1 cellular context compared by ENCODE assay signal in genomic region chr20:61956396-61957342, GRCh38.
TF ChIP-seq lines count a peak whose summit lies in the region.

No MANE protein-coding gene starts in this region.

TF ChIP-seq in HEK293, 187 proteins besides CTCF, POLR2A, EP300 and RAD21 (continued from another document):
- TF ChIP-seq ATF2 (tag by site-specific recombination; IDR thresholded peaks at IDR 0.05; ENCODE audit: low read depth) (peak; percentile 84), SCRT1 (tag by site-specific recombination; IDR thresholded peaks at IDR 0.05; ENCODE audit: borderline replicate concordance) (0 out of 2 replicates have a peak, but pooled peaks have one; percentile 44), ZSCAN16 (tag by site-specific recombination; IDR thresholded peaks at IDR 0.05) (no peak), ZNF37A (tag by site-specific recombination; IDR thresholded peaks at IDR 0.05) (no peak), ZFP69B (tag by site-specific recombination; IDR thresholded peaks at IDR 0.05) (0 out of 2 replicates have a peak, but pooled peaks have one; percentile 36), ZNF423 (tag by site-specific recombination; IDR thresholded peaks at IDR 0.05) (no peak), ZNF335 (tag by site-specific recombination; conservative IDR thresholded peaks at IDR 0.05) (0 out of 2 replicates have a peak, but pooled peaks have one; percentile 10), ZNF600 (tag by site-specific recombination; IDR thresholded peaks at IDR 0.05) (peak; percentile 61; the same call in 1 of the 2 replicates), ZEB2 (tag by site-specific recombination; IDR thresholded peaks at IDR 0.05) (peak; percentile 56; the same call in 1 of the 2 replicates), INSM2 (tag by site-specific recombination; IDR thresholded peaks at IDR 0.05) (peak; percentile 82; the same call in 1 of the 2 replicates), OSR2 (tag by site-specific recombination; IDR thresholded peaks at IDR 0.05) (peak; percentile 52; the same call in 1 of the 2 replicates), ZNF76 (tag by site-specific recombination; IDR thresholded peaks at IDR 0.05; ENCODE audit: borderline replicate concordance, low read depth) (no peak), ZXDB (tag by site-specific recombination; IDR thresholded peaks at IDR 0.05) (peak; percentile 37; the same call in 1 of the 2 replicates), PRDM6 (tag by site-specific recombination; IDR thresholded peaks at IDR 0.05) (peak; percentile 92), FEZF1 (tag by site-specific recombination; IDR thresholded peaks at IDR 0.05) (peak; percentile 84), TRIM28 (IDR thresholded peaks at IDR 0.05; ENCODE audit: borderline replicate concordance, low read length) (peak; percentile 11; the same call in 1 of the 2 replicates), ZNF366 (tag by site-specific recombination; conservative IDR thresholded peaks at IDR 0.05) (peak; percentile 61; the same call in 1 of the 2 replicates), PATZ1 (tag by site-specific recombination; IDR thresholded peaks at IDR 0.05) (no peak), ZNF843 (tag by site-specific recombination; IDR thresholded peaks at IDR 0.05) (0 out of 2 replicates have a peak, but pooled peaks have one; percentile 46), ZNF629 (tag by site-specific recombination; IDR thresholded peaks at IDR 0.05) (peak; percentile 99)
- TF ChIP-seq, protein P1, sequence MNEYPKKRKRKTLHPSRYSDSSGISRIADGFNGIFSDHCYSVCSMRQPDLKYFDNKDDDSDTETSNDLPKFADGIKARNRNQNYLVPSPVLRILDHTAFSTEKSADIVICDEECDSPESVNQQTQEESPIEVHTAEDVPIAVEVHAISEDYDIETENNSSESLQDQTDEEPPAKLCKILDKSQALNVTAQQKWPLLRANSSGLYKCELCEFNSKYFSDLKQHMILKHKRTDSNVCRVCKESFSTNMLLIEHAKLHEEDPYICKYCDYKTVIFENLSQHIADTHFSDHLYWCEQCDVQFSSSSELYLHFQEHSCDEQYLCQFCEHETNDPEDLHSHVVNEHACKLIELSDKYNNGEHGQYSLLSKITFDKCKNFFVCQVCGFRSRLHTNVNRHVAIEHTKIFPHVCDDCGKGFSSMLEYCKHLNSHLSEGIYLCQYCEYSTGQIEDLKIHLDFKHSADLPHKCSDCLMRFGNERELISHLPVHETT (tag by site-specific recombination; IDR thresholded peaks at IDR 0.05), result 0 out of 2 replicates have a peak, but pooled peaks have one; percentile 34
- TF ChIP-seq, protein P2, sequence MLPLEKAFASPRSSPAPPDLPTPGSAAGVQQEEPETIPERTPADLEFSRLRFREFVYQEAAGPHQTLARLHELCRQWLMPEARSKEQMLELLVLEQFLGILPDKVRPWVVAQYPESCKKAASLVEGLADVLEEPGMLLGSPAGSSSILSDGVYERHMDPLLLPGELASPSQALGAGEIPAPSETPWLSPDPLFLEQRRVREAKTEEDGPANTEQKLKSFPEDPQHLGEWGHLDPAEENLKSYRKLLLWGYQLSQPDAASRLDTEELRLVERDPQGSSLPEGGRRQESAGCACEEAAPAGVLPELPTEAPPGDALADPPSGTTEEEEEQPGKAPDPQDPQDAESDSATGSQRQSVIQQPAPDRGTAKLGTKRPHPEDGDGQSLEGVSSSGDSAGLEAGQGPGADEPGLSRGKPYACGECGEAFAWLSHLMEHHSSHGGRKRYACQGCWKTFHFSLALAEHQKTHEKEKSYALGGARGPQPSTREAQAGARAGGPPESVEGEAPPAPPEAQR (tag by site-specific recombination; IDR thresholded peaks at IDR 0.05), result no peak
- TF ChIP-seq, protein P3, sequence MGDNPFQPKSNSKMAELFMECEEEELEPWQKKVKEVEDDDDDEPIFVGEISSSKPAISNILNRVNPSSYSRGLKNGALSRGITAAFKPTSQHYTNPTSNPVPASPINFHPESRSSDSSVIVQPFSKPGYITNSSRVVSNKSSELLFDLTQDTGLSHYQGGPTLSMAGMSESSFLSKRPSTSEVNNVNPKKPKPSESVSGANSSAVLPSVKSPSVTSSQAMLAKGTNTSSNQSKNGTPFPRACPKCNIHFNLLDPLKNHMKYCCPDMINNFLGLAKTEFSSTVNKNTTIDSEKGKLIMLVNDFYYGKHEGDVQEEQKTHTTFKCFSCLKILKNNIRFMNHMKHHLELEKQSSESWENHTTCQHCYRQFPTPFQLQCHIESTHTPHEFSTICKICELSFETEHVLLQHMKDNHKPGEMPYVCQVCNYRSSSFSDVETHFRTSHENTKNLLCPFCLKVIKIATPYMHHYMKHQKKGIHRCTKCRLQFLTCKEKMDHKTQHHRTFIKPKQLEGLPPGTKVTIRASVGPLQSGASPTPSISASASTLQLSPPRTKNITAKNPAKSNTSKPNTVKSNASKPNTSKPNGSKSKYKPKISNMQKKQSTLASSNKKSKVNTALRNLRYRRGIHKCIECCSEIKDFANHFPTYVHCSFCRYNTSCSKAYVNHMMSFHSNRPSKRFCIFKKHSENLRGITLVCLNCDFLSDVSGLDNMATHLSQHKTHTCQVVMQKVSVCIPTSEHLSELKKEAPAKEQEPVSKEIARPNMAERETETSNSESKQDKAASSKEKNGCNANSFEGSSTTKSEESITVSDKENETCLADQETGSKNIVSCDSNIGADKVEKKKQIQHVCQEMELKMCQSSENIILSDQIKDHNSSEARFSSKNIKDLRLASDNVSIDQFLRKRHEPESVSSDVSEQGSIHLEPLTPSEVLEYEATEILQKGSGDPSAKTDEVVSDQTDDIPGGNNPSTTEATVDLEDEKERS (tag by site-specific recombination; IDR thresholded peaks at IDR 0.05), result no peak
- TF ChIP-seq, protein P4, sequence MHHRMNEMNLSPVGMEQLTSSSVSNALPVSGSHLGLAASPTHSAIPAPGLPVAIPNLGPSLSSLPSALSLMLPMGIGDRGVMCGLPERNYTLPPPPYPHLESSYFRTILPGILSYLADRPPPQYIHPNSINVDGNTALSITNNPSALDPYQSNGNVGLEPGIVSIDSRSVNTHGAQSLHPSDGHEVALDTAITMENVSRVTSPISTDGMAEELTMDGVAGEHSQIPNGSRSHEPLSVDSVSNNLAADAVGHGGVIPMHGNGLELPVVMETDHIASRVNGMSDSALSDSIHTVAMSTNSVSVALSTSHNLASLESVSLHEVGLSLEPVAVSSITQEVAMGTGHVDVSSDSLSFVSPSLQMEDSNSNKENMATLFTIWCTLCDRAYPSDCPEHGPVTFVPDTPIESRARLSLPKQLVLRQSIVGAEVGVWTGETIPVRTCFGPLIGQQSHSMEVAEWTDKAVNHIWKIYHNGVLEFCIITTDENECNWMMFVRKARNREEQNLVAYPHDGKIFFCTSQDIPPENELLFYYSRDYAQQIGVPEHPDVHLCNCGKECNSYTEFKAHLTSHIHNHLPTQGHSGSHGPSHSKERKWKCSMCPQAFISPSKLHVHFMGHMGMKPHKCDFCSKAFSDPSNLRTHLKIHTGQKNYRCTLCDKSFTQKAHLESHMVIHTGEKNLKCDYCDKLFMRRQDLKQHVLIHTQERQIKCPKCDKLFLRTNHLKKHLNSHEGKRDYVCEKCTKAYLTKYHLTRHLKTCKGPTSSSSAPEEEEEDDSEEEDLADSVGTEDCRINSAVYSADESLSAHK (tag by site-specific recombination; IDR thresholded peaks at IDR 0.05), result 0 out of 2 replicates have a peak, but pooled peaks have one; percentile 22
